In the genomic region with DNA sequence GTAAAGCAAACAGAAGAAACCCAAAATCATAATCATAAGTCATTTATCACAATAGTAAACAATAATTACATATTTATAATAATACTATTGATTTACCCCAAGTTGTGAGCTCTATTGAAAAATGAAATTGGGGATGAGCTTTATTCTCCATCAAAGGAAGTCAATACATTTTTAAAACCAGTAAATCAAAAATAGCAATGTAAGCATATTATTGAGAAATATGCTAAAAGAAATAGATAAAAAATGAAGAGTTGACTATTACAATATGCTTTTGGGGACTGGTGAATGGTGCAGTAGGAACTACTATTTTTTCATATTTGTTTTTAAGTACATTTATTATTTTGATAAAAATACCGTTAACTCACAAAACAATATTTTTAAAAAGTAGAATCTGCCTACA, we compare ENCODE assay signal across 29 cellular contexts.
"Had no signal": no experiment of that assay in that cellular context is flagged by ENCODE, and none has a peak within 500 bp of the region (broad histone marks: within the 10 kb centered on the region; RNA-seq: fewer than 3 reads in every experiment).

No MANE protein-coding gene starts in this region.

- H3K4me1 ChIP-seq: prostate gland, right atrium auricular region, spleen, suprapubic skin, testis, tibial artery, transverse colon, upper lobe of right lung, uterus had no signal

- H3K9me3 ChIP-seq: neutrophil, pancreas, prostate gland, suprapubic skin, testis, transverse colon, upper lobe of right lung, uterus had no signal

- FAIRE-seq: pancreas had no signal

- H3K36me3 ChIP-seq: neutrophil, pancreas, prostate gland, right atrium auricular region, spleen, suprapubic skin, tibial artery, transverse colon, upper lobe of right lung, uterus had no signal

- ATAC-seq: naive thymus-derived CD8-positive, alpha-beta T cell; natural killer cell treated with Interleukin-12 subunit alpha and Interleukin-12 subunit beta and Interleukin-15 and Interleukin-18, amount 100 ng/mL, for 72 hours; pancreas; sciatic nerve; stimulated activated memory B cell treated with anti-CD40 and anti-IgM and Interleukin-4, amounts not matched to agents 10 μg/mL and 1 μg/mL and 100 μg/mL, for 72 hours; stimulated activated naive CD8-positive, alpha-beta T cell treated with anti-CD3 and anti-CD28 coated beads, Interleukin-15, amount 100 ng/mL, for 72 hours; stimulated activated naive CD8-positive, alpha-beta T cell treated with anti-CD3 and anti-CD28 coated beads, Interleukin-15, Interleukin-2, amounts not matched to agents 100 U/mL and 50 U/mL, for 24 hours; upper lobe of right lung had no signal

- H3K27ac ChIP-seq: neutrophil, pancreas, prostate gland, right atrium auricular region, skin epidermis, spleen, suprapubic skin, testis, tibial artery, transverse colon, upper lobe of right lung, uterus had no signal

- H3K4me3 ChIP-seq: pancreas, prostate gland, right atrium auricular region, skin epidermis, smooth muscle cell, spleen, suprapubic skin, testis, tibial artery, transverse colon, upper lobe of right lung, uterus had no signal

- H3K27me3 ChIP-seq: neutrophil, pancreas, right atrium auricular region, spleen, suprapubic skin, testis, tibial artery, transverse colon, upper lobe of right lung, uterus had no signal

- H3K4me2 ChIP-seq: smooth muscle cell had no signal

- DNase-seq: naive thymus-derived CD8-positive, alpha-beta T cell; nephron progenitor cell; nucleus accumbens; pancreas; retina; spleen; stimulated activated CD4-positive, alpha-beta T cell treated with anti-CD3 and anti-CD28 coated beads, Interleukin-12 subunit alpha, Interleukin-12 subunit beta, amount 100 ng/mL, for 4 hours; stimulated activated CD4-positive, alpha-beta T cell treated with anti-CD3 and anti-CD28 coated beads, Interleukin-1b, Interleukin-23, amount 100 ng/mL, for 48 hours; stimulated activated CD4-positive, alpha-beta T cell treated with anti-CD3 and anti-CD28 coated beads, Interleukin-4, amount 100 ng/mL, for 1 hour; stimulated activated CD4-positive, alpha-beta T cell treated with anti-CD3 and anti-CD28 coated beads, Interleukin-4, amount 100 ng/mL, for 4 hours; stimulated activated CD8-positive, alpha-beta memory T cell treated with anti-CD3 and anti-CD28 coated beads, Interleukin-4, amount 100 ng/mL, for 48 hours; stimulated activated naive CD4-positive, alpha-beta T cell; stimulated activated naive CD8-positive, alpha-beta T cell treated with anti-CD3 and anti-CD28 coated beads, Interleukin-15, amount 100 ng/mL, for 72 hours; stimulated activated naive CD8-positive, alpha-beta T cell treated with anti-CD3 and anti-CD28 coated beads, Interleukin-15, Interleukin-2, amounts not matched to agents 100 U/mL and 50 U/mL, for 24 hours; substantia nigra; testis; tibial artery; transverse colon; upper lobe of right lung; uterus had no signal
